In genomic region chr1:226001852-226002666, GRCh38 we compare ENCODE assay signal across 9 cellular contexts. TPM values are rescaled to one million over a fixed set of nuclear protein-coding genes. Genes with fewer than 3 reads are reported as not detected.
DNase-seq lines count a peak whose midpoint lies in the region; ATAC-seq and TF ChIP-seq lines count a peak whose summit lies in the region.
"Had no signal": no experiment of that assay in that cellular context is flagged by ENCODE, and none has a peak within 500 bp of the region (broad histone marks: within the 10 kb centered on the region; RNA-seq: fewer than 3 reads in every experiment).

No MANE protein-coding gene starts in this region.

- H3K9ac ChIP-seq in OCI-LY3 (ENCODE audit: low read length) = peak overlapping the region; percentile 33
- H3K9ac ChIP-seq: KMS-11 had no signal

- H3K9me3 ChIP-seq in OCI-LY3 (ENCODE audit: insufficient read depth, low read length) (no peaks in the 10 kb centered on the region), gastroesophageal sphincter (no peaks in the 10 kb centered on the region), prostate gland (no peaks in the 10 kb centered on the region)

- H3K27me3 Mint-ChIP-seq in activated T-helper 1 cell treated with anti-CD3 and anti-CD28 coated beads, Interleukin-12 subunit alpha, Interleukin-12 subunit beta, Interleukin-2, Interleukin-4 antibody, amounts not matched to agents 30 ng/mL and 10 ng/mL and 1 ng/mL, durations not matched to agents 14 hours and 24 hours and 36 hours (ENCODE audit: insufficient read depth) = no peaks in the 10 kb centered on the region

- H3K4me1 ChIP-seq in OCI-LY3 (ENCODE audit: low read length) (peaks cover 40% of the 10 kb centered on the region), gastroesophageal sphincter (peaks cover 0 to 29% (median 11%) of the 10 kb centered on the region in 3 donors), prostate gland (replicated peaks) (peaks cover 12% of the 10 kb centered on the region)

- no peaks in the 10 kb centered on the region for H4K20me1 ChIP-seq in OCI-LY3 (ENCODE audit: insufficient read depth, low read length)

- TF ChIP-seq POLR2A in gastroesophageal sphincter (IDR thresholded peaks at IDR 0.05) (no peak), prostate gland (IDR thresholded peaks at IDR 0.05) (no peak)

- 39 to 56% methylated on average over 6 to 8 of the region's 9 CpGs for WGBS in gastroesophageal sphincter (ENCODE audit: low coverage in 1 of 2), 2 donors
- 38% methylated on average over 9 of the region's 9 CpGs for WGBS in prostate gland

- peak overlapping the region; percentile 38 for H3K4me3 Mint-ChIP-seq in activated T-helper 1 cell treated with anti-CD3 and anti-CD28 coated beads, Interleukin-12 subunit alpha, Interleukin-12 subunit beta, Interleukin-2, Interleukin-4 antibody, amounts not matched to agents 30 ng/mL and 10 ng/mL and 1 ng/mL, durations not matched to agents 14 hours and 24 hours and 36 hours

- H3K27ac ChIP-seq in OCI-LY3 (ENCODE audit: low read length) (no peak overlapping the region), gastroesophageal sphincter (peak overlapping the region in 3 of 4 donors; percentile 64 to 90 (median 78)), prostate gland (peak overlapping the region; percentile 44 to 78), RWPE1 (no peak overlapping the region)
- H3K27ac ChIP-seq: KMS-11 had no signal

- no peak for TF ChIP-seq EP300 in gastroesophageal sphincter (IDR thresholded peaks at IDR 0.05)

- peak overlapping the region; percentile 86 for H3K4me2 ChIP-seq in OCI-LY3 (ENCODE audit: low read length)
- H3K4me2 ChIP-seq: KMS-11 had no signal

- H3K27me3 ChIP-seq in OCI-LY3 (ENCODE audit: low read depth, low read length) (no peaks in the 10 kb centered on the region), gastroesophageal sphincter (no peaks in the 10 kb centered on the region), prostate gland (replicated peaks; ENCODE audit: insufficient read depth) (no peaks in the 10 kb centered on the region)

- CTCF ChIA-PET in RWPE1 (lab: Yijun Ruan, JAX) = interaction anchor here (0.6 kb wide), 1 partner anchor 570 kb away, joined by 3 read pairs; no protein-coding TSS in a partner anchor

- peaks cover 53% of the 10 kb centered on the region for H3K4me1 Mint-ChIP-seq in activated T-helper 1 cell treated with anti-CD3 and anti-CD28 coated beads, Interleukin-12 subunit alpha, Interleukin-12 subunit beta, Interleukin-2, Interleukin-4 antibody, amounts not matched to agents 30 ng/mL and 10 ng/mL and 1 ng/mL, durations not matched to agents 14 hours and 24 hours and 36 hours (ENCODE audit: low read depth)

- POLR2A ChIA-PET in RWPE1 (lab: Yijun Ruan, JAX; ENCODE audit: low non-redundant PET) = no interaction called here

- H3K36me3 Mint-ChIP-seq in activated T-helper 1 cell treated with anti-CD3 and anti-CD28 coated beads, Interleukin-12 subunit alpha, Interleukin-12 subunit beta, Interleukin-2, Interleukin-4 antibody, amounts not matched to agents 30 ng/mL and 10 ng/mL and 1 ng/mL, durations not matched to agents 14 hours and 24 hours and 36 hours (ENCODE audit: low read depth) = peaks cover 7% of the 10 kb centered on the region

- peak overlapping the region; percentile 93 for H2AFZ ChIP-seq in OCI-LY3 (ENCODE audit: low read depth, low read length)

- peak overlapping the region; percentile 87 for H3K27ac Mint-ChIP-seq in activated T-helper 1 cell treated with anti-CD3 and anti-CD28 coated beads, Interleukin-12 subunit alpha, Interleukin-12 subunit beta, Interleukin-2, Interleukin-4 antibody, amounts not matched to agents 30 ng/mL and 10 ng/mL and 1 ng/mL, durations not matched to agents 14 hours and 24 hours and 36 hours

- H3K9me3 Mint-ChIP-seq in activated T-helper 1 cell treated with anti-CD3 and anti-CD28 coated beads, Interleukin-12 subunit alpha, Interleukin-12 subunit beta, Interleukin-2, Interleukin-4 antibody, amounts not matched to agents 30 ng/mL and 10 ng/mL and 1 ng/mL, durations not matched to agents 14 hours and 24 hours and 36 hours = no peaks in the 10 kb centered on the region

- TF ChIP-seq CTCF in OCI-LY3 (IDR thresholded peaks at IDR 0.05; ENCODE audit: low read depth, low read length) = no peak
- no peak for TF ChIP-seq CTCF in gastroesophageal sphincter (IDR thresholded peaks at IDR 0.05)
- TF ChIP-seq CTCF in prostate gland (IDR thresholded peaks at IDR 0.05) = no peak
- TF ChIP-seq CTCF in RWPE1 (conservative IDR thresholded peaks at IDR 0.05; ENCODE audit: low read depth) = no peak

- H3K79me2 ChIP-seq in OCI-LY3 (ENCODE audit: low read length) = peaks cover 21% of the 10 kb centered on the region

- H3K4me3 ChIP-seq in OCI-LY3 (ENCODE audit: low read length) = peak overlapping the region; percentile 62
- no peak overlapping the region for H3K4me3 ChIP-seq in gastroesophageal sphincter
- no peak overlapping the region for H3K4me3 ChIP-seq in prostate gland

- peak; percentile 28 for ATAC-seq in HG02981 (IDR thresholded peaks at IDR 0.05; ENCODE audit: unreplicated experiment)
- ATAC-seq in gastroesophageal sphincter = peak; percentile 55

- DNase-seq in ELR (ENCODE audit: low read depth) (peak; percentile 13), prostate gland (ENCODE audit: low spot score) (peak; percentile 82), RWPE1 (ENCODE audit: low spot score) (no peak), HuH-7.5 (ENCODE audit: low spot score) (no peak)
- DNase-seq in activated T-helper 1 cell treated with anti-CD3 and anti-CD28 coated beads, Interleukin-12 subunit alpha, Interleukin-12 subunit beta, Interleukin-2, Interleukin-4 antibody, amounts not matched to agents 30 ng/mL and 10 ng/mL and 1 ng/mL, durations not matched to agents 14 hours and 24 hours and 36 hours (ENCODE audit: low spot score) = peak; percentile 35

- H3K36me3 ChIP-seq in OCI-LY3 (replicated peaks; ENCODE audit: low read depth, low read length) = no peaks in the 10 kb centered on the region
- no peaks in the 10 kb centered on the region for H3K36me3 ChIP-seq in gastroesophageal sphincter
- no peaks in the 10 kb centered on the region for H3K36me3 ChIP-seq in prostate gland

- intact Hi-C loops in activated T-helper 1 cell treated with anti-CD3 and anti-CD28 coated beads, Interleukin-12 subunit alpha, Interleukin-12 subunit beta, Interleukin-2, Interleukin-4 antibody, amounts not matched to agents 30 ng/mL and 10 ng/mL and 1 ng/mL, durations not matched to agents 14 hours and 24 hours and 36 hours (cut with micrococcal nuclease) = no loop called here
- intact Hi-C loops in prostate gland (cut with DNase I) = no loop called here

RNA-seq across cellular contexts. Expression of gene SDE2, which starts 2.9 kb away (rescaled TPM):
- total RNA-seq in activated T-helper 1 cell treated with anti-CD3 and anti-CD28 coated beads, Interleukin-12 subunit alpha, Interleukin-12 subunit beta, Interleukin-2, Interleukin-4 antibody, amounts not matched to agents 30 ng/mL and 10 ng/mL and 1 ng/mL, durations not matched to agents 14 hours and 24 hours and 36 hours = 28.2 and 28.4 TPM in 2 replicates
- total RNA-seq in gastroesophageal sphincter (10 to 100 TPM; 15.9 to 23.2 (median 21.2) TPM), prostate gland (10 to 100 TPM; 19.9 to 24.8 TPM)

Comparison
In these comparisons a context has a peak if more than half of its experiments do, and no peak if none do; other contexts are left out.
1. DNase-seq: peak in ELR (single experiment), activated T-helper 1 cell treated with anti-CD3 and anti-CD28 coated beads, Interleukin-12 subunit alpha, Interleukin-12 subunit beta, Interleukin-2, Interleukin-4 antibody, amounts not matched to agents 30 ng/mL and 10 ng/mL and 1 ng/mL, durations not matched to agents 14 hours and 24 hours and 36 hours (single experiment) and prostate gland (single experiment); none in RWPE1 (single experiment) and HuH-7.5 (single experiment).
2. H3K27ac ChIP-seq: peak in gastroesophageal sphincter (3 of 4) and prostate gland (2 of 2); none in OCI-LY3 (single experiment) and RWPE1 (single experiment).